Comparison of ENCODE assay signal across 19 cellular contexts in genomic region chr4:57061395-57061794, GRCh38. TPM values are rescaled to one million over a fixed set of nuclear protein-coding genes. Genes with fewer than 3 reads are reported as not detected.
A peak's percentile ranks its signal among the peaks of the same experiment; 100 is the strongest.
DNase-seq lines count a peak whose midpoint lies in the region; TF ChIP-seq lines count a peak whose summit lies in the region.
"Had no signal": no experiment of that assay in that cellular context is flagged by ENCODE, and none has a peak within 500 bp of the region (broad histone marks: within the 10 kb centered on the region; RNA-seq: fewer than 3 reads in every experiment).

No MANE protein-coding gene starts in this region.

- H3K9me3 Mint-ChIP-seq in type B pancreatic cell, result no peaks in the 10 kb centered on the region
- H3K9me3 Mint-ChIP-seq: activated T-helper 2 cell treated with anti-CD3 and anti-CD28 coated beads, Interferon-gamma antibody, Interleukin-2, Interleukin-4, amounts not matched to agents 10 μg/mL and 5 μg/mL and 100 μg/mL, durations not matched to agents 14 hours and 24 hours and 36 hours; stimulated activated effector memory CD8-positive, alpha-beta T cell treated with anti-CD3 and anti-CD28 coated beads, Interleukin-12 subunit alpha, Interleukin-12 subunit beta, amount 100 ng/mL, for 72 hours had no signal

- peaks cover 11% of the 10 kb centered on the region for H3K36me3 Mint-ChIP-seq in type B pancreatic cell
- H3K36me3 Mint-ChIP-seq: stimulated activated effector memory CD8-positive, alpha-beta T cell treated with anti-CD3 and anti-CD28 coated beads, Interleukin-12 subunit alpha, Interleukin-12 subunit beta, amount 100 ng/mL, for 72 hours had no signal

- TF ChIP-seq CTCF in type B pancreatic cell (conservative IDR thresholded peaks at IDR 0.05), result no peak

- H3K27me3 Mint-ChIP-seq in type B pancreatic cell, result no peaks in the 10 kb centered on the region

- DNase-seq in AG08396 (ENCODE audit: low spot score) (peak; percentile 35), NCI-H226 (peak; percentile 33), fibroblast of peridontal ligament (ENCODE audit: extremely low read depth) (peak; percentile 75), renal cortical epithelial cell (ENCODE audit: low read depth) (peak; percentile 78), type B pancreatic cell (ENCODE audit: extremely low spot score, unreplicated experiment) (no peak), superior temporal gyrus (ENCODE audit: extremely low spot score) (no peak), HuH-7.5 (ENCODE audit: low spot score) (no peak), SW480 (ENCODE audit: low spot score) (no peak)
- DNase-seq: AML-193, amygdala, Caco-2, dorsolateral prefrontal cortex, NCI-H1436, ovary, RPMI8226, small intestine, T-helper 1 cell had no signal

- no peak overlapping the region for H3K4me3 Mint-ChIP-seq in type B pancreatic cell
- H3K4me3 Mint-ChIP-seq: stimulated activated effector memory CD8-positive, alpha-beta T cell treated with anti-CD3 and anti-CD28 coated beads, Interleukin-12 subunit alpha, Interleukin-12 subunit beta, amount 100 ng/mL, for 72 hours had no signal

- H3K4me1 Mint-ChIP-seq in type B pancreatic cell (ENCODE audit: unreplicated experiment), result peaks cover 28% of the 10 kb centered on the region
- H3K4me1 Mint-ChIP-seq: stimulated activated effector memory CD8-positive, alpha-beta T cell treated with anti-CD3 and anti-CD28 coated beads, Interleukin-12 subunit alpha, Interleukin-12 subunit beta, amount 100 ng/mL, for 72 hours had no signal

- no peak overlapping the region for H3K27ac Mint-ChIP-seq in type B pancreatic cell
- H3K27ac Mint-ChIP-seq: activated T-helper 2 cell treated with anti-CD3 and anti-CD28 coated beads, Interferon-gamma antibody, Interleukin-2, Interleukin-4, amounts not matched to agents 10 μg/mL and 5 μg/mL and 100 μg/mL, durations not matched to agents 14 hours and 24 hours and 36 hours; stimulated activated effector memory CD8-positive, alpha-beta T cell treated with anti-CD3 and anti-CD28 coated beads, Interleukin-12 subunit alpha, Interleukin-12 subunit beta, amount 100 ng/mL, for 72 hours had no signal

RNA-seq across cellular contexts. Expression of gene IGFBP7, which starts 48.8 kb away (rescaled TPM):
- 1,261 and 4,753 TPM in 2 replicates for total RNA-seq in renal cortical epithelial cell
- total RNA-seq in type B pancreatic cell (ENCODE audit: low replicate concordance), result 63.0 and 108 TPM in 2 replicates
- total RNA-seq: activated T-helper 2 cell treated with anti-CD3 and anti-CD28 coated beads, Interferon-gamma antibody, Interleukin-2, Interleukin-4, amounts not matched to agents 10 μg/mL and 5 μg/mL and 100 μg/mL, durations not matched to agents 14 hours and 24 hours and 36 hours had no signal

Comparison
In these comparisons a context has a peak if more than half of its experiments do, and no peak if none do; other contexts are left out.
1. DNase-seq: peak in AG08396 (single experiment), NCI-H226 (single experiment), fibroblast of peridontal ligament (single experiment) and renal cortical epithelial cell (single experiment); none in type B pancreatic cell (single experiment), superior temporal gyrus (single experiment), HuH-7.5 (single experiment) and SW480 (single experiment).
2. RNA of gene IGFBP7, which starts 48.8 kb away (total RNA-seq): 1,261 to 4,753 TPM in renal cortical epithelial cell; 63.0 to 108 TPM in type B pancreatic cell; every median in the first group is over 10 times any median in the second.